Comparison of ENCODE assay signal across 6 cellular contexts in genomic region chr6:121682666-121683065, GRCh38.
"Had no signal": no experiment of that assay in that cellular context is flagged by ENCODE, and none has a peak within 500 bp of the region (broad histone marks: within the 10 kb centered on the region; RNA-seq: fewer than 3 reads in every experiment).

No MANE protein-coding gene starts in this region.

- H3K4me3 ChIP-seq: GM23248, HAP-1 had no signal

- H3K27ac ChIP-seq: GM23248, HL-60 had no signal

- H3K9ac ChIP-seq: GM23248 had no signal

- H2AFZ ChIP-seq: GM23248 had no signal

- DNase-seq: GM23248, GOT3, H7, HFFc6 had no signal

- H3K4me1 ChIP-seq: HAP-1 had no signal

- H3K9me3 ChIP-seq: HAP-1 had no signal

- H3K36me3 ChIP-seq: HAP-1 had no signal
